8 cellular contexts compared by ENCODE assay signal in the genomic region with DNA sequence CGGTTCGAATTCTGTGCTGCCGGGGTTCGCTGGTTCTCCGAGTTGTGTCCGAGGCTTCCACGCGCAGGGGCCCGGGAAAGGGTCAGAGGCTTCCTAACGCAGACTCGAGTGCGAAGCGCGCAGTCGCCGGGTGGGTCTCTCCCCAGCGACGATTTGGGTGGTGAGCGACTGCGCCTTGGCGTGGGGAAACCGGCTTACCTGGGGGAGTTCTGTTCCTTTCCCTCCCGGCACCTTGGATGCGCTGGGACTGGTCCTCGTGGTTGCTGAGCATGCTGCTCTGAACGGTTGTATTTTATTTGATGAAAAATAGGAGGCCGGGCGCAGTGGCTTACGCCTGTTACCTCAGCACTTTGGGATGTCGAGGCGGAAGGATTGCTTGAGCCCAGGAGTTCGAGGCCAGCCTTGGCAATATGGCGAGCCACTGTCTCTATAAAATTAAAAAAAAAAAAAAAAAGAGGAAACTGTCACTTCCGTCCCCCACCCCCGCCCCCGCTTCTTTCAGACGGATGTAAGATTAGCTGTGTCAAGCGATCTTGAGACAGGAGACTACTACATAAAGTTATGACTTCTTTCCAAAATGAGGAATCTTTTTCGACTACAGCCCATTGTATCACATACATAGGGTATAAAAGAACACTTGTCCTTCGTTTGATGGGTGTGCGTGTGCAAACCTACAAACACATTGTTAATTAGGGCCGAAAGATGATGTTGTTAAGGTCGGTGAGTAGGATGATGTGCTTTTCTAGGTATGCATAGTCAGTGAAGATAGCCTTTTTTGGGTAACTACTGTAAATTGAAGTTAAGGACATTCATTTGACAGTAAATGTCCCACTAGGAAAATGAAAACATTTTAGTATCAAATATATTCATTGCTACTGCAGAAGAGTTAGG. TPM values are rescaled to one million over a fixed set of nuclear protein-coding genes. Genes with fewer than 3 reads are reported as not detected.
DNase-seq lines count a peak whose midpoint lies in the region; ATAC-seq, FAIRE-seq and TF ChIP-seq lines count a peak whose summit lies in the region.

A gene with protein sequence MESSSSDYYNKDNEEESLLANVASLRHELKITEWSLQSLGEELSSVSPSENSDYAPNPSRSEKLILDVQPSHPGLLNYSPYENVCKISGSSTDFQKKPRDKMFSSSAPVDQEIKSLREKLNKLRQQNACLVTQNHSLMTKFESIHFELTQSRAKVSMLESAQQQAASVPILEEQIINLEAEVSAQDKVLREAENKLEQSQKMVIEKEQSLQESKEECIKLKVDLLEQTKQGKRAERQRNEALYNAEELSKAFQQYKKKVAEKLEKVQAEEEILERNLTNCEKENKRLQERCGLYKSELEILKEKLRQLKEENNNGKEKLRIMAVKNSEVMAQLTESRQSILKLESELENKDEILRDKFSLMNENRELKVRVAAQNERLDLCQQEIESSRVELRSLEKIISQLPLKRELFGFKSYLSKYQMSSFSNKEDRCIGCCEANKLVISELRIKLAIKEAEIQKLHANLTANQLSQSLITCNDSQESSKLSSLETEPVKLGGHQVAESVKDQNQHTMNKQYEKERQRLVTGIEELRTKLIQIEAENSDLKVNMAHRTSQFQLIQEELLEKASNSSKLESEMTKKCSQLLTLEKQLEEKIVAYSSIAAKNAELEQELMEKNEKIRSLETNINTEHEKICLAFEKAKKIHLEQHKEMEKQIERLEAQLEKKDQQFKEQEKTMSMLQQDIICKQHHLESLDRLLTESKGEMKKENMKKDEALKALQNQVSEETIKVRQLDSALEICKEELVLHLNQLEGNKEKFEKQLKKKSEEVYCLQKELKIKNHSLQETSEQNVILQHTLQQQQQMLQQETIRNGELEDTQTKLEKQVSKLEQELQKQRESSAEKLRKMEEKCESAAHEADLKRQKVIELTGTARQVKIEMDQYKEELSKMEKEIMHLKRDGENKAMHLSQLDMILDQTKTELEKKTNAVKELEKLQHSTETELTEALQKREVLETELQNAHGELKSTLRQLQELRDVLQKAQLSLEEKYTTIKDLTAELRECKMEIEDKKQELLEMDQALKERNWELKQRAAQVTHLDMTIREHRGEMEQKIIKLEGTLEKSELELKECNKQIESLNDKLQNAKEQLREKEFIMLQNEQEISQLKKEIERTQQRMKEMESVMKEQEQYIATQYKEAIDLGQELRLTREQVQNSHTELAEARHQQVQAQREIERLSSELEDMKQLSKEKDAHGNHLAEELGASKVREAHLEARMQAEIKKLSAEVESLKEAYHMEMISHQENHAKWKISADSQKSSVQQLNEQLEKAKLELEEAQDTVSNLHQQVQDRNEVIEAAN (N-terminal part only) (plus strand): TSS at position 2 of the 891 bp plus-strand sequence. CDS start 2,638 bp downstream, outside the sequence.

- RAD21 ChIA-PET in GM12878 (lab: Charles Lee; ENCODE audit: unreplicated experiment) = interaction anchor here (1.0 kb wide), 1 partner anchor 101 kb away, joined by 3 read pairs; no protein-coding TSS in a partner anchor

- peak within 1 kb of the TSS; percentile 99 for H3K27ac ChIP-seq in GM12878 (ENCODE audit: control insufficient read depth, insufficient read depth)
- peak within 1 kb of the TSS; percentile 99 to 100 (median 99) for H3K27ac ChIP-seq in right lobe of liver

- TF ChIP-seq CTCF in GM12878 (IDR thresholded peaks at IDR 0.05 in 2 of 3, conservative IDR thresholded peaks at IDR 0.05 in 1 of 3; ENCODE audit: control insufficient read depth in 2 of 3, extremely low read depth in 1 of 3, insufficient read depth in 1 of 3, low read depth in 3 of 3, low read length in 3 of 3) (no peak), right lobe of liver (IDR thresholded peaks at IDR 0.05) (no peak)

- ATAC-seq in HG03135 (IDR thresholded peaks at IDR 0.05; ENCODE audit: unreplicated experiment) (peak; percentile 15), GM12878 (peak; percentile 37), right lobe of liver (no peak)

- H3K9ac ChIP-seq in GM12878 (ENCODE audit: control insufficient read depth, insufficient read depth, low read length) = peak within 1 kb of the TSS; percentile 99

- POLR2A ChIA-PET in GM12878 (lab: Charles Lee) = interaction anchor here (1.3 to 2.6 kb wide), 3 partner anchors 9 to 102 kb away, joined by 3 to 11 read pairs (median 4); a partner anchor contains a TSS

- WGBS in GM12878 (ENCODE audit: insufficient coverage, insufficient replicate concordance, low lambda C conversion rate, missing lambda C conversion rate) = under 1% methylated on average over 39 of the region's 43 CpGs
- 7% methylated on average over 17 of the region's 43 CpGs for WGBS in right lobe of liver (ENCODE audit: insufficient coverage, low coverage, low lambda C conversion rate, missing lambda C conversion rate)

- no peak; a peak in 1 of 4 replicates for TF ChIP-seq EP300 in GM12878 (IDR thresholded peaks at IDR 0.05; ENCODE audit: borderline replicate concordance in 1 of 2, control insufficient read depth in 1 of 2, low read depth in 2 of 2, low read length in 2 of 2)

- intact Hi-C loops in GM12878 (cut with micrococcal nuclease; ENCODE audit: unreplicated experiment) = loop anchor here (1.0 to 5.0 kb wide), 3 partner anchors 102 to 219 kb away; a partner anchor contains a TSS
- intact Hi-C loops in right lobe of liver (cut with DNase I) = no loop called here

- DNase-seq in AG08396 (ENCODE audit: low spot score) (peak; percentile 12), GM12892 (ENCODE audit: insufficient read length) (peak; percentile 13), SK-MEL-5 (ENCODE audit: low read depth, low spot score) (peak; percentile 49), GM12878 (ENCODE audit: low read depth, low spot score) (peak; percentile 56), right lobe of liver (no peak), amniotic stem cell (lab: John Stamatoyannopoulos, UW) (no peak)
- peak; percentile 11 to 31 for DNase-seq in stimulated activated CD8-positive, alpha-beta memory T cell treated with anti-CD3 and anti-CD28 coated beads, Interleukin-7, amount 100 ng/mL, for 48 hours (ENCODE audit: extremely low read depth in 1 of 2, low read depth in 1 of 2)

- H3K9me3 ChIP-seq in GM12878 (replicated peaks; ENCODE audit: control insufficient read depth, insufficient read depth, low read length) = no peaks in the 10 kb centered on the region; the same call in 1 of the 3 replicates
- H3K9me3 ChIP-seq in right lobe of liver = no peaks in the 10 kb centered on the region

- SMC1A ChIA-PET in GM12878 (lab: Charles Lee; ENCODE audit: uncharacterized antibody, unreplicated experiment) = interaction anchor here (1.2 to 2.3 kb wide), 2 partner anchors 101 to 103 kb away, joined by 4 to 8 read pairs; no protein-coding TSS in a partner anchor

- TSS peak; percentile 51 for BruUV-seq in GM12878 (replicated peaks; lab: Mats Ljungman, UMichigan)

- peaks cover 85% of the 10 kb centered on the region for H3K79me2 ChIP-seq in GM12878 (ENCODE audit: control insufficient read depth, insufficient read depth, low read length)

- H3K27me3 ChIP-seq in GM12878 (replicated peaks in 1 of 2; ENCODE audit: control insufficient read depth in 2 of 2, insufficient read depth in 2 of 2, low read length in 1 of 2) = no peaks in the 10 kb centered on the region
- H3K27me3 ChIP-seq in right lobe of liver = no peaks in the 10 kb centered on the region

- H2AFZ ChIP-seq in GM12878 (ENCODE audit: control insufficient read depth, low read depth, low read length) = peak within 1 kb of the TSS; percentile 85

- TF ChIP-seq RAD21 in GM12878 (IDR thresholded peaks at IDR 0.05; ENCODE audit: insufficient read depth, low read depth, low read length) = no peak

- peak within 1 kb of the TSS; percentile 90 for H3K4me2 ChIP-seq in GM12878 (ENCODE audit: control insufficient read depth, insufficient read depth)

- in situ Hi-C loops in SK-MEL-5 (cut with HindIII; ENCODE audit: low pct_unique_long_range_greater_than_20kb, low sequenced_read_pairs) (no loop called here), GM12878 (cut with MboI) (no loop called here)

- FAIRE-seq in GM12892 (lab: Jason Lieb, UNC) (peak; percentile 70), GM12878 (lab: Jason Lieb, UNC) (no peak)

- CTCF ChIA-PET in GM12878 (lab: Yijun Ruan, JAX) = no interaction called here

- H3K4me3 ChIP-seq in GM12878 = peak within 1 kb of the TSS; percentile 95
- peak within 1 kb of the TSS; percentile 79 to 85 (median 82) for H3K4me3 ChIP-seq in right lobe of liver

- H3K4me1 ChIP-seq in GM12878 (ENCODE audit: control insufficient read depth, insufficient read depth, low read length) (peaks cover under 1% of the 10 kb centered on the region), right lobe of liver (peaks cover 0 to 18% (median 0%) of the 10 kb centered on the region in 4 donors)

- H3K36me3 ChIP-seq in GM12878 (ENCODE audit: control insufficient read depth in 2 of 2, insufficient read depth in 2 of 2, low read length in 1 of 2) (peaks cover 2 to 4% of the 10 kb centered on the region in 2 experiments; a peak in 2 of 4 replicates), right lobe of liver (no peaks in the 10 kb centered on the region)

- H4K20me1 ChIP-seq in GM12878 (ENCODE audit: control insufficient read depth, insufficient read depth) = peaks cover 2% of the 10 kb centered on the region; the same call in 1 of the 2 replicates

- no peak; the same call in 1 of the 2 replicates for TF ChIP-seq POLR2A in GM12892 (IDR thresholded peaks at IDR 0.05; ENCODE audit: low read depth, low read length)
- TF ChIP-seq POLR2A in GM12878 (IDR thresholded peaks at IDR 0.05; ENCODE audit: low read depth, low read length) = 0 out of 2 replicates have a peak, but pooled peaks have one; percentile 78
- TF ChIP-seq POLR2A in right lobe of liver (IDR thresholded peaks at IDR 0.05) = no peak

RNA-seq across cellular contexts. Expression of the gene that starts here (rescaled TPM):
- 18.7 TPM for polyA plus RNA-seq in GM12892 (2012; ENCODE audit: missing spikeins)
- total RNA-seq in SK-MEL-5 (2014; rRNA removed; shearing (Covaris generic)) = 6.0 and 6.2 TPM in 2 replicates
- 1.9 and 4.4 TPM in 2 replicates for polyA plus RNA-seq in SK-MEL-5 (2015; cell fraction: cytosol; rRNA removed)
- 13.0 and 24.1 TPM in 2 replicates for polyA plus RNA-seq in SK-MEL-5 (2015; cell fraction: nucleus; rRNA removed)
- total RNA-seq in GM12878 (2013; cell fraction: nucleolus; rRNA removed) = 39.9 and 48.2 TPM in 2 replicates
- total RNA-seq in GM12878 (2014; rRNA removed) (15.6 and 17.0 TPM in 2 replicates), GM12878 (2014; rRNA removed; fragmentation: Illumina TruSeq; extraction: Trizol) (31.9 and 32.9 TPM in 2 replicates), GM12878 (2021) (19.3 and 19.5 TPM in 2 replicates), right lobe of liver (1 to 10 TPM; 2.3 to 6.9 (median 3.5) TPM)
- 14.4 TPM for polyA plus RNA-seq in GM12878 (2011; ENCODE audit: low read depth)
- polyA plus RNA-seq in GM12878 (2011; rRNA removed) (16.6 and 32.7 TPM in 2 replicates), GM12878 (2014; fragmentation: Illumina TruSeq; extraction: Trizol) (21.3 and 29.1 TPM in 2 replicates), GM12878 (2014; fragmentation: Nextera tagmentation; extraction: Ambion mirVana) (10 to 100 TPM; 17.5 to 19.7 TPM), GM12878 (2014; rRNA removed) (15.2 and 16.2 TPM in 2 replicates), GM12878 (2016; fragmentation: Nextera tagmentation; extraction: Ambion mirVana) (10 to 100 TPM; 31.6 to 34.9 TPM)
- 4.3 and 4.8 TPM in 2 replicates for polyA plus RNA-seq in GM12878 (2011; cell fraction: cytosol; rRNA removed)
- polyA plus RNA-seq in GM12878 (2011; cell fraction: nucleus; rRNA removed) = 20.5 and 24.2 TPM in 2 replicates
- 13.3 and 13.4 TPM in 2 replicates for polyA plus RNA-seq in GM12878 (2012)
- 9.0 and 10.2 TPM in 2 replicates for polyA minus RNA-seq in GM12878 (2011; rRNA and poly(A)+ RNA removed)
- polyA minus RNA-seq in GM12878 (2011; cell fraction: cytosol; rRNA and poly(A)+ RNA removed) = 5.6 and 6.1 TPM in 2 replicates
- polyA minus RNA-seq in GM12878 (2011; cell fraction: nucleus; rRNA and poly(A)+ RNA removed) = 5.9 and 15.2 TPM in 2 replicates

Comparison
In these comparisons a context has a peak if more than half of its experiments do, and no peak if none do; other contexts are left out.
1. DNase-seq: peak in AG08396 (single experiment), GM12892 (single experiment), SK-MEL-5 (single experiment), GM12878 (single experiment) and stimulated activated CD8-positive, alpha-beta memory T cell treated with anti-CD3 and anti-CD28 coated beads, Interleukin-7, amount 100 ng/mL, for 48 hours (2 of 2); none in right lobe of liver (0 of 3) and amniotic stem cell (single experiment).
2. ATAC-seq: peak in HG03135 (single experiment) and GM12878 (single experiment); none in right lobe of liver (0 of 4).